Comparison of ENCODE assay signal across 11 cellular contexts in the genomic region with DNA sequence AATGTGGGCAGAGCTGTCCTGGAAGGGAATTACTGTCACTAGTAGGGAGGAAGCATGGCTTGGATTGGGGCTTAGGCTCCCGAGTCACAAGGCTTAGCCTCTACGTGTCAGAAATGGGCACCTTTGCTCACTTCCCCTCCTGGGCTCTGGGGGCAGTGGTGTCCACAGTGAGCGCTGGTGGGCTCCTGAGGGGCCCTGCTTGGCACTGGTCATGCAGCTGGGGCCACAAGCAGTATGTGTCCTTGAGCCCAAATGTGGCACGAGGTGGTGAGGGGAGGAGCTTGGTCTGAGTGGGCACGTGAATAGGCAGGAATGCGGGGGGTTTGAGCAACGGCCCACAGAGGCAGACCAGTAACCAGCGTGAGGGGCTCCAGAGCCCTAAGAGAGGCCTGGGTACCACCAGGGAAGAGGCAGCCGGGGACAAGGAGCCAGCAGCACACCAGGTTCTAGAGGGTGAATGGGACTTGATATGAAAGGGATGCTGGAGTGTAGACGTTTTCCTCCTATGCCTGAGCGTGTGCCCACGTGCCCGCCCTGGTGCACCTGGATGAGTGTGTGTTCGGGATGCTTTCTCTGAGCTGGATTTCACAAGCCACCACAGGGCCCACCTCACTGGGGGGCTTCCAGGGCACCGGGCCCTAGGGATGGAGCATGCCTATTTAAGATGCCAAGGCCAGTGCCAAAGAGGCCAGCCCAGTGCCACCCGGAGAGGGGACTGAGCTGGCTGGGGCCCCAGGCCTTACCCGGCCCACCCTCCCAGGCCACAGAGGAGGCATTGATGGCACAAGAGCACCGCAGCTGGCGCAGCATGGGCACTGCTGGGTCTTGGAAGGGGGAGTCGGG. TPM values are rescaled to one million over a fixed set of nuclear protein-coding genes. Genes with fewer than 3 reads are reported as not detected.
DNase-seq lines count a peak whose midpoint lies in the region; TF ChIP-seq lines count a peak whose summit lies in the region.
"Had no signal": no experiment of that assay in that cellular context is flagged by ENCODE, and none has a peak within 500 bp of the region (broad histone marks: within the 10 kb centered on the region; RNA-seq: fewer than 3 reads in every experiment).

No MANE protein-coding gene starts in this region.

- peaks cover 70% of the 10 kb centered on the region for H3K4me1 ChIP-seq in OCI-LY1 (ENCODE audit: insufficient read depth, low read length, severe bottlenecking)

- H3K36me3 Mint-ChIP-seq in activated naive CD4-positive, alpha-beta T cell treated with anti-CD3 and anti-CD28 coated beads, Interleukin-2, amount 50 U/mL, for 24 hours = no peaks in the 10 kb centered on the region

- H3K36me3 ChIP-seq in OCI-LY1 (ENCODE audit: insufficient read depth, low read length) = no peaks in the 10 kb centered on the region

- peak overlapping the region; percentile 61 for H3K4me2 ChIP-seq in OCI-LY1 (ENCODE audit: low read length)

- H4K20me1 ChIP-seq in OCI-LY1 (ENCODE audit: insufficient read depth, low read length) = no peaks in the 10 kb centered on the region

- peaks cover 9% of the 10 kb centered on the region for H3K4me1 Mint-ChIP-seq in activated naive CD4-positive, alpha-beta T cell treated with anti-CD3 and anti-CD28 coated beads, Interleukin-2, amount 50 U/mL, for 24 hours

- no peaks in the 10 kb centered on the region for H3K9me2 ChIP-seq in OCI-LY1 (ENCODE audit: low read depth, low read length)

- no peak overlapping the region for H3K4me3 Mint-ChIP-seq in activated naive CD4-positive, alpha-beta T cell treated with anti-CD3 and anti-CD28 coated beads, Interleukin-2, amount 50 U/mL, for 24 hours

- peak overlapping the region; percentile 76 for H3K9ac ChIP-seq in OCI-LY1 (ENCODE audit: low read length)

- H3K27me3 Mint-ChIP-seq in activated naive CD4-positive, alpha-beta T cell treated with anti-CD3 and anti-CD28 coated beads, Interleukin-2, amount 50 U/mL, for 24 hours = peaks cover 7% of the 10 kb centered on the region

- H3K27ac ChIP-seq in OCI-LY1 (ENCODE audit: low read depth, low read length, poor library complexity, severe bottlenecking) = peak overlapping the region; percentile 96
- peak overlapping the region; percentile 100 for H3K27ac ChIP-seq in substantia nigra (ENCODE audit: low read depth, low read length, poor library complexity, severe bottlenecking)

- no peaks in the 10 kb centered on the region for H3F3A ChIP-seq in OCI-LY1 (ENCODE audit: insufficient read depth, low read length)

- peak overlapping the region; percentile 68 for H3K27ac Mint-ChIP-seq in activated naive CD4-positive, alpha-beta T cell treated with anti-CD3 and anti-CD28 coated beads, Interleukin-2, amount 50 U/mL, for 24 hours

- peaks cover 4% of the 10 kb centered on the region; the same call in 1 of the 2 replicates for H3K27me3 ChIP-seq in OCI-LY1 (ENCODE audit: insufficient read depth, low read length)

- no peak overlapping the region for H2AFZ ChIP-seq in OCI-LY1 (ENCODE audit: low read length)

- no peaks in the 10 kb centered on the region for H3K9me3 Mint-ChIP-seq in activated naive CD4-positive, alpha-beta T cell treated with anti-CD3 and anti-CD28 coated beads, Interleukin-2, amount 50 U/mL, for 24 hours

- no peaks in the 10 kb centered on the region for H3K9me3 ChIP-seq in OCI-LY1 (ENCODE audit: low read length)

- peak overlapping the region; percentile 54 for H3K4me3 ChIP-seq in OCI-LY1 (ENCODE audit: low read depth, low read length, poor library complexity, severe bottlenecking)
- no peak overlapping the region for H3K4me3 ChIP-seq in fibroblast of villous mesenchyme (ENCODE audit: low read depth, low read length)

- TF ChIP-seq CTCF in OCI-LY1 (IDR thresholded peaks at IDR 0.05; ENCODE audit: low read length) (peak; percentile 58; the same call in 1 of the 2 replicates), fibroblast of villous mesenchyme (IDR thresholded peaks at IDR 0.05; ENCODE audit: insufficient read depth, low read depth, low read length) (peak; percentile 12)

- no peak for DNase-seq in activated naive CD4-positive, alpha-beta T cell (lab: John Stamatoyannopoulos, UW)
- DNase-seq in fibroblast of villous mesenchyme (ENCODE audit: low read depth) (no peak), substantia nigra (lab: John Stamatoyannopoulos, UW) (peak; percentile 58 to 94 (median 86)), NCI-H2107 treated with DMSO at 0.1 percent for 48 hours (lab: John Stamatoyannopoulos, UW; ENCODE audit: unreplicated experiment) (no peak), DMS53 treated with DMSO at 0.1 percent for 48 hours (lab: John Stamatoyannopoulos, UW; ENCODE audit: unreplicated experiment) (no peak)
- no peak for DNase-seq in activated effector memory CD4-positive, alpha-beta T cell treated with anti-CD3 and anti-CD28 coated beads, Interleukin-2, amount 50 U/mL, for 16 hours
- DNase-seq: activated CD4-positive, alpha-beta T cell treated with anti-CD3 and anti-CD28 coated beads for 4 hours; cerebellar nuclear complex; NCI-H446 treated with DMSO at 0.1 percent for 48 hours had no signal

- no peaks in the 10 kb centered on the region for H3K79me2 ChIP-seq in OCI-LY1 (ENCODE audit: insufficient read depth, low read length)

RNA-seq across cellular contexts. Expression of a gene that starts 22.8 kb away (rescaled TPM):
- total RNA-seq in fibroblast of villous mesenchyme = 598 and 694 TPM in 2 replicates

Comparison
In these comparisons a context has a peak if more than half of its experiments do, and no peak if none do; other contexts are left out.
1. DNase-seq: peak in substantia nigra (49 of 49); none in activated naive CD4-positive, alpha-beta T cell (0 of 4), fibroblast of villous mesenchyme (single experiment), activated effector memory CD4-positive, alpha-beta T cell treated with anti-CD3 and anti-CD28 coated beads, Interleukin-2, amount 50 U/mL, for 16 hours (single experiment), NCI-H2107 treated with DMSO at 0.1 percent for 48 hours (single experiment) and DMS53 treated with DMSO at 0.1 percent for 48 hours (single experiment).